In genomic region chr3:133475245-133476010, GRCh38 we compare ENCODE assay signal across 11 cellular contexts.
DNase-seq lines count a peak whose midpoint lies in the region; ATAC-seq and TF ChIP-seq lines count a peak whose summit lies in the region.
"Had no signal": no experiment of that assay in that cellular context is flagged by ENCODE, and none has a peak within 500 bp of the region (broad histone marks: within the 10 kb centered on the region; RNA-seq: fewer than 3 reads in every experiment).

No MANE protein-coding gene starts in this region.

- H3F3A ChIP-seq in smooth muscle cell (ENCODE audit: low read depth), result no peaks in the 10 kb centered on the region

- no peak overlapping the region for H3K4me2 ChIP-seq in smooth muscle cell

- H3K27ac Mint-ChIP-seq in activated CD4-positive, alpha-beta T cell treated with anti-CD3 and anti-CD28 coated beads for 36 hours, result peak overlapping the region; percentile 52
- peak overlapping the region; percentile 97 for H3K27ac Mint-ChIP-seq in memory B cell

- no peak overlapping the region for H3K9ac ChIP-seq in smooth muscle cell (ENCODE audit: low read depth)

- TF ChIP-seq CTCF in lower leg skin (IDR thresholded peaks at IDR 0.05) (no peak), testis (IDR thresholded peaks at IDR 0.05) (no peak), smooth muscle cell (IDR thresholded peaks at IDR 0.05; ENCODE audit: borderline replicate concordance, insufficient read depth, poor library complexity, severe bottlenecking) (no peak)

- peak; percentile 37 for DNase-seq in activated CD4-positive, alpha-beta T cell treated with anti-CD3 and anti-CD28 coated beads for 36 hours
- DNase-seq in activated CD4-positive, alpha-beta T cell treated with anti-CD3 and anti-CD28 coated beads, Interleukin-2, amount 50 U/mL, for 1 hour, result no peak
- DNase-seq in NCI-H510A treated with DMSO at 0.1 percent for 48 hours (lab: John Stamatoyannopoulos, UW) (peak; percentile 84), memory B cell (ENCODE audit: low spot score in 2 of 2) (peak; percentile 33 to 46), lower leg skin (ENCODE audit: low spot score in 2 of 2) (no peak), testis (no peak), smooth muscle cell (lab: John Stamatoyannopoulos, UW; ENCODE audit: unreplicated experiment) (no peak)

- H3K27me3 Mint-ChIP-seq in activated CD4-positive, alpha-beta T cell treated with anti-CD3 and anti-CD28 coated beads for 36 hours, result no peaks in the 10 kb centered on the region
- no peaks in the 10 kb centered on the region for H3K27me3 Mint-ChIP-seq in memory B cell

- CTCF ChIA-PET in activated CD4-positive, alpha-beta T cell treated with anti-CD3 and anti-CD28 coated beads for 36 hours (lab: Charles Lee), result interaction anchor here (0.7 to 1.5 kb wide), 2 partner anchors 12 to 13 kb away, joined by 3 to 5 read pairs; no protein-coding TSS in a partner anchor

- H4K20me1 ChIP-seq in smooth muscle cell (ENCODE audit: low read depth), result no peaks in the 10 kb centered on the region

- H3K36me3 ChIP-seq in testis (ENCODE audit: low read depth, missing control alignments) (no peaks in the 10 kb centered on the region), smooth muscle cell (ENCODE audit: low read depth) (no peaks in the 10 kb centered on the region)

- no peak overlapping the region for H3K4me3 Mint-ChIP-seq in activated CD4-positive, alpha-beta T cell treated with anti-CD3 and anti-CD28 coated beads for 36 hours
- H3K4me3 Mint-ChIP-seq in memory B cell, result peak overlapping the region; percentile 13

- peak overlapping the region in 1 of 2 donors; percentile 70 for H3K27ac ChIP-seq in testis
- H3K27ac ChIP-seq in smooth muscle cell (ENCODE audit: low read depth), result no peak overlapping the region
- H3K27ac ChIP-seq: C4-2B, VCaP had no signal

- H3K79me2 ChIP-seq in smooth muscle cell (ENCODE audit: low read depth), result no peaks in the 10 kb centered on the region

- no peak overlapping the region for H2AFZ ChIP-seq in smooth muscle cell (ENCODE audit: low read depth)

- peak; percentile 96 for ATAC-seq in activated CD4-positive, alpha-beta T cell treated with anti-CD3 and anti-CD28 coated beads for 36 hours
- ATAC-seq in HG02623 (IDR thresholded peaks at IDR 0.05; ENCODE audit: unreplicated experiment) (peak; percentile 59), memory B cell (ENCODE audit: low read depth) (peak; percentile 84)

- H3K9me3 ChIP-seq in testis (no peaks in the 10 kb centered on the region), smooth muscle cell (replicated peaks; ENCODE audit: low read depth) (no peaks in the 10 kb centered on the region)

- TF ChIP-seq POLR2A in lower leg skin (IDR thresholded peaks at IDR 0.05), result no peak
- TF ChIP-seq POLR2A in testis (IDR thresholded peaks at IDR 0.05), result no peak

- no peaks in the 10 kb centered on the region for H3K9me3 Mint-ChIP-seq in activated CD4-positive, alpha-beta T cell treated with anti-CD3 and anti-CD28 coated beads for 36 hours (ENCODE audit: low read depth)
- H3K9me3 Mint-ChIP-seq in memory B cell, result no peaks in the 10 kb centered on the region

- H3K36me3 Mint-ChIP-seq in activated CD4-positive, alpha-beta T cell treated with anti-CD3 and anti-CD28 coated beads for 36 hours (ENCODE audit: low read depth), result no peaks in the 10 kb centered on the region
- no peaks in the 10 kb centered on the region for H3K36me3 Mint-ChIP-seq in memory B cell

- POLR2A ChIA-PET in activated CD4-positive, alpha-beta T cell treated with anti-CD3 and anti-CD28 coated beads for 36 hours (lab: Charles Lee), result interaction anchor here (0.7 kb wide), 1 partner anchor 30 kb away, joined by 5 read pairs; no protein-coding TSS in a partner anchor

- H3K4me1 ChIP-seq in testis (peaks cover 13% of the 10 kb centered on the region), smooth muscle cell (ENCODE audit: low read depth) (peaks cover 74% of the 10 kb centered on the region)

- H3K4me3 ChIP-seq in lower leg skin (ENCODE audit: low read depth, poor library complexity, severe bottlenecking) (no peak overlapping the region), testis (no peak overlapping the region), smooth muscle cell (no peak overlapping the region)
- H3K4me3 ChIP-seq: lung had no signal

- intact Hi-C loops in activated CD4-positive, alpha-beta T cell treated with anti-CD3 and anti-CD28 coated beads for 36 hours (cut with DNase I, micrococcal nuclease), result loop anchor here in 1 of 2 experiments (1.0 to 5.0 kb wide), 3 partner anchors 11 to 187 kb away; partner anchors contain the start of gene TOPBP1
- intact Hi-C loops in lower leg skin (cut with DNase I; ENCODE audit: low total_unique reads) (no loop called here), testis (cut with DNase I; ENCODE audit: low total_unique reads) (no loop called here)

- H3K4me1 Mint-ChIP-seq in activated CD4-positive, alpha-beta T cell treated with anti-CD3 and anti-CD28 coated beads for 36 hours, result peaks cover 49% of the 10 kb centered on the region
- H3K4me1 Mint-ChIP-seq in memory B cell, result peaks cover 52% of the 10 kb centered on the region

- H3K27me3 ChIP-seq in testis (no peaks in the 10 kb centered on the region), smooth muscle cell (ENCODE audit: low read depth) (no peaks in the 10 kb centered on the region)

- WGBS in lower leg skin, 2 donors, result 63 to 68% methylated on average over 5 of the region's 5 CpGs
- 90 to 95% methylated on average over 5 of the region's 5 CpGs for WGBS in testis, 2 donors
- WGBS in smooth muscle cell (ENCODE audit: low lambda C conversion rate), result 85% methylated on average over 5 of the region's 5 CpGs

Comparison
In these comparisons a context has a peak if more than half of its experiments do, and no peak if none do; other contexts are left out.
1. DNase-seq: peak in activated CD4-positive, alpha-beta T cell treated with anti-CD3 and anti-CD28 coated beads for 36 hours (single experiment), NCI-H510A treated with DMSO at 0.1 percent for 48 hours (single experiment) and memory B cell (2 of 2); none in activated CD4-positive, alpha-beta T cell treated with anti-CD3 and anti-CD28 coated beads, Interleukin-2, amount 50 U/mL, for 1 hour (single experiment), lower leg skin (0 of 2), testis (single experiment) and smooth muscle cell (single experiment).
2. Peak in every context shown above with its lines, with median percentiles within 50 percentile points of each other: ATAC-seq.